ENCODE assay signal across 7 cellular contexts in the genomic region with DNA sequence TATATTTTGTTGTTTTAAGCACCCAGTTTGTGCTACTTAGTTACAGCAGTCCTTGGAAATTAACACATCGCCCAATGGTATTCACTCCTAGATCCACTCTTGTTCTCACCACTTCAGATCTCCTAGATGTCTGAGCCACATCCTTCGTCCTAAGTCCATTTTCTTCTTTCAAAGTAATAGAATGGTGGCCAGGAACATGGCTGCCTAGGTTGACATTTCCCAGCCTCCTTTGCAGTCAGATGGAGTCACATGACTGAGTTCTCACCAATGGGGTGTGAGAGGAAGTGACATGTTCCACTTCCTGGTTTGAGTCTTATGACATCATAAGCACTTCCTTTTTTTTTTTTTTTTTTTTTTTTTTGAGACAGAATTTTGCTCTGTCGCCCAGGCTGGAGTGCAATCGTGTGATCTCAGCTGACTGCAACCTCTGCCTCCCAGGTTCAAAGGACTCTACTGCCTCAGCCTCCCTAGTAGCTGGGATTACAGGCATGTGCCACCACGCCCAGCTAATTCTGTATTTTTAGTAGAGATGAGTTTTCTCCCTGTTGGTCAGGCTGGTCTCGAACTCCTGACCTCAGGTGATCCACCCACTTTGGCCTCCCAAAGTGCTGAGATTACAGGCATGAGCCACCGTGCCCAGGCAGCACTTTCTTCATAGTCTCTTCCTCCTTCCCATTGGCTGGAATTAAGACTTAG.
A peak's percentile ranks its signal among the peaks of the same experiment; 100 is the strongest.
DNase-seq lines count a peak whose midpoint lies in the region; ATAC-seq and TF ChIP-seq lines count a peak whose summit lies in the region.
"Not testable (repeated sequence)": the region's sequence is repeated elsewhere in the genome, so short reads cannot be mapped to it uniquely, and the experiment has no call there.

No MANE protein-coding gene starts in this region.

- not testable (repeated sequence) for H3K9ac ChIP-seq in NT2/D1 (ENCODE audit: insufficient read length, low read depth)

- DNase-seq in EL (peak; percentile 48), LNCaP clone FGC (ENCODE audit: low read depth) (peak; percentile 30), NT2/D1 (ENCODE audit: low read depth, low spot score) (peak; percentile 11), choroid plexus epithelial cell (ENCODE audit: low read depth) (peak; percentile 4), naive B cell (peak; percentile 44)
- DNase-seq in T-helper 17 cell, result not testable (repeated sequence)
- DNase-seq in activated T-cell treated with anti-CD3 and anti-CD28 coated beads, Interleukin-2, amount 50 U/mL, for 48 hours, result peak; percentile 20 to 33

- not testable (repeated sequence) for H3K4me1 ChIP-seq in NT2/D1 (ENCODE audit: insufficient read depth, insufficient read length)

- TF ChIP-seq CTCF in LNCaP clone FGC (IDR thresholded peaks at IDR 0.05; ENCODE audit: control insufficient read depth, extremely low read depth, insufficient read depth); choroid plexus epithelial cell (conservative IDR thresholded peaks at IDR 0.05; ENCODE audit: low read depth, low read length): not testable (repeated sequence)

- ATAC-seq in T-helper 17 cell, result peak; percentile 57
- peak; percentile 99 to 100 for ATAC-seq in naive B cell (ENCODE audit: low read depth in 2 of 2)

- not testable (repeated sequence) for H3K27me3 ChIP-seq in NT2/D1 (ENCODE audit: insufficient read depth, insufficient read length)

- H3K36me3 ChIP-seq in NT2/D1 (ENCODE audit: insufficient read depth, insufficient read length, low read length), result not testable (repeated sequence)

- not testable (repeated sequence) for H3K27ac Mint-ChIP-seq in T-helper 17 cell
- H3K27ac Mint-ChIP-seq in naive B cell, result peak overlapping the region in 3 of 6 donors; percentile 57 to 93 (median 91)

- peak overlapping the region; percentile 25 for H3K4me3 ChIP-seq in LNCaP clone FGC (ENCODE audit: low read depth, low read length)
- H3K4me3 ChIP-seq in NT2/D1 (ENCODE audit: insufficient read length, low read depth); choroid plexus epithelial cell (ENCODE audit: low read depth, low read length): not testable (repeated sequence)

- not testable (repeated sequence) for H3K4me1 Mint-ChIP-seq in T-helper 17 cell, naive B cell

- H3K36me3 Mint-ChIP-seq in T-helper 17 cell (ENCODE audit: low read depth); naive B cell: not testable (repeated sequence)

- H3K9me3 ChIP-seq in NT2/D1 (ENCODE audit: insufficient read depth, low read length); T-helper 17 cell (ENCODE audit: control insufficient read depth, low read length, poor library complexity, severe bottlenecking): not testable (repeated sequence)

- H3K9me3 Mint-ChIP-seq in naive B cell, result peaks cover 2 to 28% (median 13%) of the 10 kb centered on the region in 7 donors

- H3K4me3 Mint-ChIP-seq in T-helper 17 cell, result not testable (repeated sequence)
- H3K4me3 Mint-ChIP-seq in naive B cell, result peak overlapping the region in 1 of 8 donors; percentile 50

- peaks cover 13% of the 10 kb centered on the region for H3K27me3 Mint-ChIP-seq in T-helper 17 cell
- H3K27me3 Mint-ChIP-seq in naive B cell, result peaks cover 7 to 27% (median 15%) of the 10 kb centered on the region in 3 donors
